9 cellular contexts compared by ENCODE assay signal in the genomic region with DNA sequence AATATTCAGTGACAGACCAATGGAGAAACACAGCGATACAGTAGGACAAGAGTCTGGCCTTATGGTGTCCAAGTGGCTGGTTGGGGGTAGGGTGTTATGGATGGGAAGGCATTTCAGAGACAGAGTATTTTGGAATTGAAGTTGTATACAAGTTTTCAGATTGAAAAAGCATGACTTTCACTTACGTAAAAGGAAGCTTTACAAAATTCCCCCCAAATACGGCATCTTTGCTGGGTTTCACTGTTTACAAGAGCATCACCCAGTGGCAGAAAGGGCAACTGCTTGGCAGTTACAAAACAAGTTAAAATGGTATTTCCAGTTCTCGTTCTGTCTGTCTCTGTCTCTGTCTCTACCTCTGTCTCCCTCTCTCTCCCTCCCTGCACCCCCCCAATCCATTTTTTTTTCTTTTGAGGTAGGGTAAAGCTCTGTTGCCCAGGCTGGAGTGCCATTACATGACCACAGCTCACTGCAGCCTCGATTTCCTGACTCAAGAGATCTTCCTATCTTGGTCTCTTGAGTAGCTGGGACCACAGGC.
DNase-seq lines count a peak whose midpoint lies in the region; ATAC-seq, FAIRE-seq and TF ChIP-seq lines count a peak whose summit lies in the region.
"Had no signal": no experiment of that assay in that cellular context is flagged by ENCODE, and none has a peak within 500 bp of the region (broad histone marks: within the 10 kb centered on the region; RNA-seq: fewer than 3 reads in every experiment).

No MANE protein-coding gene starts in this region.

- no peak overlapping the region for H3K27ac ChIP-seq in stomach

- TF ChIP-seq EP300 in stomach (IDR thresholded peaks at IDR 0.05) = no peak

- intact Hi-C loops in stomach (cut with DNase I; ENCODE audit: low total_unique reads) = no loop called here

- 52 to 66% (median 62%) methylated on average over 5 of the region's 5 CpGs for WGBS in stomach, 5 donors

- DNase-seq in NCI-H1417 (lab: John Stamatoyannopoulos, UW) (peak in 2 of 3 experiments; percentile 18 to 52), NCI-H1417 treated with DMSO at 0.1 percent for 48 hours (lab: John Stamatoyannopoulos, UW) (no peak), frontal cortex (ENCODE audit: low spot score in 2 of 2) (peak; percentile 6 to 38), stomach (no peak)

- H3K27me3 Mint-ChIP-seq in T-helper 1 cell treated with Interleukin-12 subunit alpha and Interleukin-12 subunit beta and Interleukin-4 antibody, amounts not matched to agents 30 μg/mL and 1 μg/mL, for 36 hours (ENCODE audit: low read depth) = no peaks in the 10 kb centered on the region

- H3K4me1 ChIP-seq in stomach = peaks cover 0 to 7% (median 0%) of the 10 kb centered on the region in 4 donors

- H3K27ac Mint-ChIP-seq in T-helper 1 cell treated with Interleukin-12 subunit alpha and Interleukin-12 subunit beta and Interleukin-4 antibody, amounts not matched to agents 30 μg/mL and 1 μg/mL, for 36 hours = peak overlapping the region; percentile 90

- TF ChIP-seq POLR2A in stomach (IDR thresholded peaks at IDR 0.05) = no peak

- no peak overlapping the region for H3K4me3 ChIP-seq in stomach

- H3K9me3 Mint-ChIP-seq in T-helper 1 cell treated with Interleukin-12 subunit alpha and Interleukin-12 subunit beta and Interleukin-4 antibody, amounts not matched to agents 30 μg/mL and 1 μg/mL, for 36 hours = no peaks in the 10 kb centered on the region

- peak overlapping the region; percentile 49 for H3K4me3 Mint-ChIP-seq in T-helper 1 cell treated with Interleukin-12 subunit alpha and Interleukin-12 subunit beta and Interleukin-4 antibody, amounts not matched to agents 30 μg/mL and 1 μg/mL, for 36 hours

- peaks cover 0 to 49% (median 22%) of the 10 kb centered on the region in 4 donors for H3K36me3 ChIP-seq in stomach

- peak; percentile 37 for ATAC-seq in GM19467 (IDR thresholded peaks at IDR 0.05; ENCODE audit: unreplicated experiment)
- ATAC-seq in HG03521 (IDR thresholded peaks at IDR 0.05; ENCODE audit: unreplicated experiment) = peak; percentile 38
- ATAC-seq in HG02571 (IDR thresholded peaks at IDR 0.05; ENCODE audit: unreplicated experiment) = no peak

- peaks cover 50% of the 10 kb centered on the region for H3K4me1 Mint-ChIP-seq in T-helper 1 cell treated with Interleukin-12 subunit alpha and Interleukin-12 subunit beta and Interleukin-4 antibody, amounts not matched to agents 30 μg/mL and 1 μg/mL, for 36 hours (ENCODE audit: low read depth)

- H3K9me3 ChIP-seq in stomach = no peaks in the 10 kb centered on the region

- H3K36me3 Mint-ChIP-seq in T-helper 1 cell treated with Interleukin-12 subunit alpha and Interleukin-12 subunit beta and Interleukin-4 antibody, amounts not matched to agents 30 μg/mL and 1 μg/mL, for 36 hours (ENCODE audit: low read depth) = peaks cover 6% of the 10 kb centered on the region

- no peaks in the 10 kb centered on the region for H3K27me3 ChIP-seq in stomach

- TF ChIP-seq CTCF in stomach (IDR thresholded peaks at IDR 0.05) = peak in 4 of 7 experiments; percentile 13 to 33 (median 22)

- FAIRE-seq in frontal cortex (lab: Jason Lieb, UNC) = no peak
- FAIRE-seq: colon had no signal

Comparison
In these comparisons a context has a peak if more than half of its experiments do, and no peak if none do; other contexts are left out.
1. DNase-seq: peak in NCI-H1417 (2 of 3) and frontal cortex (2 of 2); none in NCI-H1417 treated with DMSO at 0.1 percent for 48 hours (single experiment) and stomach (single experiment).